ENCODE assay signal across 19 cellular contexts in the genomic region with DNA sequence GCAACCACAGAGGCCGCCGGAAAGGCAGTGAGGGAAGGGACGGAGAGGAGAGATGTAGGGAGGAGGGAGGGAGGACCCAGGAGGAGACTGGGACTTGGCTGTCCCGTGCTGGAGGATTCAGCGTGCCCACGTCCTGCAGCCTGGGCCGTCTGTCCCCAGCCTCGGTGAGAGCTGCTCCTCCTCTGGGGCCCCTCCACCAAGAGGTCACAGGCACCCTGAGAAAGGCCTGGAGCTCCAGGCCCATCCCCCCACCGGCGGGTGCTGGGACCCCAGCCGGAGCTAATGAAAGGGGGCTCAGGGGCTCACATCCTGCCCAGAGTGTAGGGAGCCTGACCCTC. TPM values are rescaled to one million over a fixed set of nuclear protein-coding genes. Genes with fewer than 3 reads are reported as not detected.
DNase-seq lines count a peak whose midpoint lies in the region; ATAC-seq and TF ChIP-seq lines count a peak whose summit lies in the region.
"Had no signal": no experiment of that assay in that cellular context is flagged by ENCODE, and none has a peak within 500 bp of the region (broad histone marks: within the 10 kb centered on the region; RNA-seq: fewer than 3 reads in every experiment).

No MANE protein-coding gene starts in this region.

- H3K27me3 ChIP-seq in NT2/D1 (ENCODE audit: insufficient read depth, insufficient read length) (peaks cover 31% of the 10 kb centered on the region), neuronal stem cell (ENCODE audit: control insufficient read depth in 3 of 3, insufficient read depth in 3 of 3, low read depth in 1 of 3, low read length in 3 of 3) (peaks cover 0 to 25% (median 0%) of the 10 kb centered on the region in 3 experiments), gastrocnemius medialis (peaks cover 15 to 28% (median 27%) of the 10 kb centered on the region in 3 donors)

- H4K8ac ChIP-seq in neuronal stem cell (ENCODE audit: low read depth, low read length): no peak overlapping the region

- H2BK12ac ChIP-seq in neuronal stem cell (ENCODE audit: low read length): peak overlapping the region; percentile 88

- peaks cover 3% of the 10 kb centered on the region for H3K79me1 ChIP-seq in neuronal stem cell (ENCODE audit: low read depth, low read length)

- peaks cover 2% of the 10 kb centered on the region for H3K4me1 Mint-ChIP-seq in chondrocyte (ENCODE audit: low read depth)

- no peak overlapping the region for H3K27ac Mint-ChIP-seq in chondrocyte (ENCODE audit: unreplicated experiment)
- H3K27ac Mint-ChIP-seq: CD8-positive, alpha-beta memory T cell; HFFc6 had no signal

- peak overlapping the region; percentile 63 for H2AK5ac ChIP-seq in neuronal stem cell (ENCODE audit: low read depth, low read length)

- no peak overlapping the region for H2BK120ac ChIP-seq in neuronal stem cell (ENCODE audit: low read depth, low read length)

- peak overlapping the region; percentile 87 for H3K18ac ChIP-seq in neuronal stem cell (ENCODE audit: low read length)

- H2BK5ac ChIP-seq in neuronal stem cell (ENCODE audit: low read length): peak overlapping the region; percentile 53

- H3K27me3 Mint-ChIP-seq in chondrocyte (ENCODE audit: low read depth): peaks cover 29% of the 10 kb centered on the region

- H3K4ac ChIP-seq in neuronal stem cell (ENCODE audit: low read length): no peak overlapping the region

- TF ChIP-seq CTCF in chondrocyte (IDR thresholded peaks at IDR 0.05): no peak
- no peak for TF ChIP-seq CTCF in gastrocnemius medialis (IDR thresholded peaks at IDR 0.05 in 4 of 5, conservative IDR thresholded peaks at IDR 0.05 in 1 of 5)

- H3K23ac ChIP-seq in neuronal stem cell (ENCODE audit: low read depth, low read length, poor library complexity): no peak overlapping the region

- H3K4me1 ChIP-seq in NT2/D1 (ENCODE audit: insufficient read depth, insufficient read length): peaks cover 33% of the 10 kb centered on the region
- H3K4me1 ChIP-seq in neuronal stem cell (ENCODE audit: control insufficient read depth in 2 of 2, insufficient read depth in 1 of 2, low read depth in 1 of 2, low read length in 2 of 2): peaks cover 11 to 14% of the 10 kb centered on the region in 2 donors
- H3K4me1 ChIP-seq in gastrocnemius medialis: no peaks in the 10 kb centered on the region
- H3K4me1 ChIP-seq: A549, HAP-1 had no signal

- H3K27ac ChIP-seq in neuronal stem cell (replicated peaks; ENCODE audit: low read length) (no peak overlapping the region), gastrocnemius medialis (no peak overlapping the region)
- H3K27ac ChIP-seq: A549, GM23248 had no signal

- H3K9ac ChIP-seq in NT2/D1 (ENCODE audit: insufficient read length, low read depth) (peak overlapping the region; percentile 32), neuronal stem cell (ENCODE audit: low read depth, low read length, poor library complexity) (no peak overlapping the region)
- H3K9ac ChIP-seq: GM23248 had no signal

- H3K4me3 ChIP-seq in NT2/D1 (ENCODE audit: insufficient read length, low read depth) (no peak overlapping the region), neuronal stem cell (ENCODE audit: low read length in 2 of 2) (no peak overlapping the region), gastrocnemius medialis (no peak overlapping the region)
- H3K4me3 ChIP-seq: A549, GM23248, HAP-1 had no signal

- in situ Hi-C loops in gastrocnemius medialis (cut with MboI; ENCODE audit: low sequenced_read_pairs in 4 of 4): no loop called here

- H3K14ac ChIP-seq in neuronal stem cell (ENCODE audit: low read length): no peak overlapping the region

- no peaks in the 10 kb centered on the region for H3K9me3 Mint-ChIP-seq in chondrocyte (ENCODE audit: low read depth)
- H3K9me3 Mint-ChIP-seq: HFFc6 had no signal

- peak overlapping the region; percentile 45 for H2BK15ac ChIP-seq in neuronal stem cell (ENCODE audit: low read length)

- ATAC-seq in HG02623 (IDR thresholded peaks at IDR 0.05; ENCODE audit: unreplicated experiment) (no peak), gastrocnemius medialis (no peak), GM18517 (IDR thresholded peaks at IDR 0.05; ENCODE audit: unreplicated experiment) (no peak)

- TF ChIP-seq POLR2A in gastrocnemius medialis (IDR thresholded peaks at IDR 0.05): no peak

- H4K91ac ChIP-seq in neuronal stem cell (ENCODE audit: low read depth, low read length, poor library complexity): peak overlapping the region; percentile 9

- DNase-seq in NT2/D1 (ENCODE audit: low read depth, low spot score) (no peak), chondrocyte (ENCODE audit: low spot score) (peak; percentile 75), neuronal stem cell (ENCODE audit: low spot score) (no peak), gastrocnemius medialis (no peak), AG08396 (ENCODE audit: low spot score) (no peak)
- DNase-seq: CD8-positive, alpha-beta memory T cell; DMS53; GF-D8; GM23248; HFFc6; IMR-90; KG1 had no signal

- no peaks in the 10 kb centered on the region for H3K36me3 ChIP-seq in NT2/D1 (ENCODE audit: insufficient read depth, insufficient read length, low read length)
- H3K36me3 ChIP-seq in neuronal stem cell (replicated peaks in 1 of 2; ENCODE audit: control insufficient read depth in 2 of 2, insufficient read depth in 2 of 2, low read length in 2 of 2): no peaks in the 10 kb centered on the region
- no peaks in the 10 kb centered on the region for H3K36me3 ChIP-seq in gastrocnemius medialis
- H3K36me3 ChIP-seq: HAP-1 had no signal

- intact Hi-C loops in gastrocnemius medialis (cut with DNase I; ENCODE audit: low total_unique reads): no loop called here

- H2AFZ ChIP-seq in neuronal stem cell (ENCODE audit: low read length): peak overlapping the region; percentile 85
- H2AFZ ChIP-seq: GM23248 had no signal

- no peak overlapping the region for H3K4me2 ChIP-seq in neuronal stem cell (ENCODE audit: insufficient read depth, low read length, poor library complexity, severe bottlenecking)
- H3K4me2 ChIP-seq: A549 had no signal

- H3K4me3 Mint-ChIP-seq in chondrocyte (ENCODE audit: unreplicated experiment): no peak overlapping the region
- H3K4me3 Mint-ChIP-seq: CD8-positive, alpha-beta memory T cell; HFFc6 had no signal

- no CpG with 5 or more reads among the region's 11 CpGs for WGBS in neuronal stem cell (ENCODE audit: extremely low coverage in 2 of 2, insufficient read length in 2 of 2, insufficient replicate concordance in 1 of 2), 2 donors

- H3K9me3 ChIP-seq in NT2/D1 (ENCODE audit: insufficient read depth, low read length) (no peaks in the 10 kb centered on the region), neuronal stem cell (replicated peaks in 1 of 2; ENCODE audit: control insufficient read depth in 2 of 2, insufficient read depth in 1 of 2, low read depth in 1 of 2, low read length in 2 of 2) (no peaks in the 10 kb centered on the region), gastrocnemius medialis (no peaks in the 10 kb centered on the region)
- H3K9me3 ChIP-seq: A549, HAP-1 had no signal

- H3K36me3 Mint-ChIP-seq in chondrocyte (ENCODE audit: low read depth): no peaks in the 10 kb centered on the region
- H3K36me3 Mint-ChIP-seq: CD8-positive, alpha-beta memory T cell had no signal

RNA-seq across cellular contexts. Expression of gene TPSD1, which starts 22.0 kb away (rescaled TPM):
- total RNA-seq in chondrocyte: not detected in 3 replicates
- polyA plus RNA-seq in neuronal stem cell (2013, experiment 1 of 2): 0.06 TPM
- polyA plus RNA-seq in neuronal stem cell (2013, experiment 2 of 2): not detected
- 1 to 10 TPM in 1 of 4 donors, not detected in 3; 2.5 TPM for total RNA-seq in gastrocnemius medialis
- total RNA-seq: CD8-positive, alpha-beta memory T cell; GM23248; HFFc6; HT-29; IMR-90 had no signal
- polyA plus RNA-seq: A549; AG04450; BJ; CD8-positive, alpha-beta memory T cell; GM23248; IMR-90 had no signal

RNA-seq across cellular contexts. Expression of gene UBE2I, which starts 31.5 kb away (rescaled TPM):
- total RNA-seq in chondrocyte (97.9 to 110 TPM (median 105 TPM) in 3 replicates), gastrocnemius medialis (10 to 100 TPM; 28.9 to 80.4 (median 41.7) TPM)
- 253 TPM for polyA plus RNA-seq in neuronal stem cell (2013, experiment 1 of 2)
- 258 TPM for polyA plus RNA-seq in neuronal stem cell (2013, experiment 2 of 2)

RNA-seq across cellular contexts. Expression of gene TPSAB1, which starts 37.4 kb away (rescaled TPM):
- total RNA-seq in chondrocyte: not detected in 3 replicates
- polyA plus RNA-seq in neuronal stem cell (2013, experiment 1 of 2): not detected
- polyA plus RNA-seq in neuronal stem cell (2013, experiment 2 of 2): not detected
- 10 to 100 TPM in 1 of 4 donors, 1 to 10 TPM in 3; 3.3 to 14.9 (median 7.8) TPM for total RNA-seq in gastrocnemius medialis
- total RNA-seq: CD8-positive, alpha-beta memory T cell; GM23248; HFFc6; HT-29; IMR-90 had no signal
- polyA plus RNA-seq: A549; AG04450; BJ; CD8-positive, alpha-beta memory T cell; GM23248; IMR-90 had no signal

RNA-seq across cellular contexts. Expression of gene TPSB2, which starts 47.9 kb away (rescaled TPM):
- total RNA-seq in chondrocyte: not detected in 3 replicates
- polyA plus RNA-seq in neuronal stem cell (2013, experiment 1 of 2): not detected
- not detected for polyA plus RNA-seq in neuronal stem cell (2013, experiment 2 of 2)
- total RNA-seq in gastrocnemius medialis: 10 to 100 TPM in 2 of 4 donors, 1 to 10 TPM in 2; 3.7 to 14.3 (median 9.5) TPM
- total RNA-seq: CD8-positive, alpha-beta memory T cell; GM23248; HFFc6; HT-29; IMR-90 had no signal
- polyA plus RNA-seq: A549; AG04450; BJ; CD8-positive, alpha-beta memory T cell; GM23248; IMR-90 had no signal

RNA-seq across cellular contexts. Expression of gene TPSG1, which starts 52.8 kb away (rescaled TPM):
- not detected in 3 replicates for total RNA-seq in chondrocyte
- polyA plus RNA-seq in neuronal stem cell (2013, experiment 1 of 2): not detected
- not detected for polyA plus RNA-seq in neuronal stem cell (2013, experiment 2 of 2)
- under 1 TPM in 1 of 4 donors, not detected in 3; 0.29 TPM for total RNA-seq in gastrocnemius medialis
- total RNA-seq: CD8-positive, alpha-beta memory T cell; GM23248; IMR-90 had no signal
- polyA plus RNA-seq: A549; AG04450; BJ; CD8-positive, alpha-beta memory T cell; GM23248; IMR-90 had no signal
